8 cellular contexts compared by ENCODE assay signal in genomic region chr10:101840741-101841453, GRCh38. TPM values are rescaled to one million over a fixed set of nuclear protein-coding genes. Genes with fewer than 3 reads are reported as not detected.
DNase-seq lines count a peak whose midpoint lies in the region; ATAC-seq and TF ChIP-seq lines count a peak whose summit lies in the region.

No MANE protein-coding gene starts in this region.

- TF ChIP-seq POLR2A in esophagus squamous epithelium (IDR thresholded peaks at IDR 0.05): no peak

- DNase-seq in CD8-positive, alpha-beta T cell: peak; percentile 39 to 81 (median 66)
- DNase-seq in OCI-M1 (lab: John Stamatoyannopoulos, UW) (peak; percentile 95), activated T-helper 1 cell treated with Interleukin-2 at 50 U/mL for 16 hours (ENCODE audit: low read depth) (peak; percentile 63), esophagus squamous epithelium (lab: John Stamatoyannopoulos, UW) (no peak), myocyte (ENCODE audit: low read depth) (peak; percentile 80)
- peak; percentile 16 to 61 (median 46) for DNase-seq in stimulated activated naive CD4-positive, alpha-beta T cell (lab: John Stamatoyannopoulos, UW)

- H3K9me3 ChIP-seq in CD8-positive, alpha-beta T cell (ENCODE audit: low read length): no peaks in the 10 kb centered on the region
- H3K9me3 ChIP-seq in HUES48 (ENCODE audit: control insufficient read depth, insufficient read depth, low read length): no peaks in the 10 kb centered on the region
- H3K9me3 ChIP-seq in esophagus squamous epithelium: no peaks in the 10 kb centered on the region

- peaks cover 8% of the 10 kb centered on the region for H3K27me3 Mint-ChIP-seq in CD8-positive, alpha-beta T cell (ENCODE audit: low read depth)

- peak; percentile 44 for ATAC-seq in CD8-positive, alpha-beta T cell
- ATAC-seq in GM19468 (IDR thresholded peaks at IDR 0.05; ENCODE audit: extremely low read depth, unreplicated experiment): peak; percentile 71

- no peaks in the 10 kb centered on the region for H3K9me3 Mint-ChIP-seq in CD8-positive, alpha-beta T cell

- H3K4me1 Mint-ChIP-seq in CD8-positive, alpha-beta T cell (ENCODE audit: low read depth): peaks cover 48% of the 10 kb centered on the region

- H3K4me3 Mint-ChIP-seq in CD8-positive, alpha-beta T cell: peak overlapping the region; percentile 84

- H3K27me3 ChIP-seq in CD8-positive, alpha-beta T cell (ENCODE audit: insufficient read depth, low read length): no peaks in the 10 kb centered on the region
- H3K27me3 ChIP-seq in HUES48 (ENCODE audit: control insufficient read depth, insufficient read depth, low read length): peaks cover 21% of the 10 kb centered on the region
- H3K27me3 ChIP-seq in esophagus squamous epithelium: no peaks in the 10 kb centered on the region

- intact Hi-C loops in CD8-positive, alpha-beta T cell (cut with DNase I, micrococcal nuclease): loop anchor here (1.0 to 10.0 kb wide), 4 partner anchors 23 to 626 kb away; partner anchors contain the start of gene OGA (in 1 of the 2)
- intact Hi-C loops in esophagus squamous epithelium (cut with DNase I): loop anchor here (10.0 kb wide), 1 partner anchor 174 kb away; no protein-coding TSS in a partner anchor

- H3K27ac Mint-ChIP-seq in CD8-positive, alpha-beta T cell: no peak overlapping the region

- TF ChIP-seq CTCF in CD8-positive, alpha-beta T cell (IDR thresholded peaks at IDR 0.05): peak; percentile 84
- TF ChIP-seq CTCF in esophagus squamous epithelium (IDR thresholded peaks at IDR 0.05): peak; percentile 81 to 90 (median 86)

- H3K4me1 ChIP-seq in CD8-positive, alpha-beta T cell (ENCODE audit: insufficient read depth, low read length): peaks cover 38% of the 10 kb centered on the region
- H3K4me1 ChIP-seq in HUES48 (ENCODE audit: control insufficient read depth, insufficient read depth, low read length) (peaks cover 19% of the 10 kb centered on the region), esophagus squamous epithelium (peaks cover 23 to 49% (median 30%) of the 10 kb centered on the region in 3 donors)

- H3K4me3 ChIP-seq in CD8-positive, alpha-beta T cell (ENCODE audit: low read depth, low read length): peak overlapping the region; percentile 48
- peak overlapping the region; percentile 90 for H3K4me3 ChIP-seq in HUES48 (ENCODE audit: low read depth, low read length)
- peak overlapping the region in 3 of 4 donors; percentile 24 to 60 (median 41) for H3K4me3 ChIP-seq in esophagus squamous epithelium

- CTCF ChIA-PET in CD8-positive, alpha-beta T cell (lab: Charles Lee): interaction anchor here (0.6 to 7.3 kb wide), 49 partner anchors 7 to 331 kb away, joined by 3 to 43 read pairs (median 4); partner anchors contain the start of genes HPS6, NPM3 and OGA

- peaks cover 7% of the 10 kb centered on the region for H3K36me3 Mint-ChIP-seq in CD8-positive, alpha-beta T cell

- POLR2A ChIA-PET in CD8-positive, alpha-beta T cell (lab: Charles Lee): interaction anchor here (0.7 to 2.7 kb wide), 7 partner anchors 11 to 168 kb away, joined by 3 to 19 read pairs (median 3); partner anchors contain the start of genes NPM3 and OGA

- 10 to 20% methylated on average over 19 to 21 of the region's 46 CpGs for WGBS in esophagus squamous epithelium, 2 donors

- H3K36me3 ChIP-seq in CD8-positive, alpha-beta T cell (ENCODE audit: insufficient read depth, low read length): no peaks in the 10 kb centered on the region
- no peaks in the 10 kb centered on the region for H3K36me3 ChIP-seq in HUES48 (ENCODE audit: control insufficient read depth, insufficient read depth, low read length)
- peaks cover 0 to 9% (median 0%) of the 10 kb centered on the region in 3 donors for H3K36me3 ChIP-seq in esophagus squamous epithelium

- no peak overlapping the region for H3K27ac ChIP-seq in CD8-positive, alpha-beta T cell (ENCODE audit: low read depth, low read length)
- peak overlapping the region; percentile 54 for H3K27ac ChIP-seq in HUES48 (ENCODE audit: low read depth, low read length)
- no peak overlapping the region for H3K27ac ChIP-seq in esophagus squamous epithelium

- H3K9ac ChIP-seq in HUES48 (ENCODE audit: low read depth, low read length): no peak overlapping the region

RNA-seq across cellular contexts. Expression of gene KCNIP2, which starts 2.7 kb away (rescaled TPM):
- 1 to 10 TPM in 1 of 2 experiments, under 1 TPM in 1; 0.87 to 1.1 TPM for total RNA-seq in CD8-positive, alpha-beta T cell
- total RNA-seq in esophagus squamous epithelium (1 to 10 TPM in 2 of 4 donors, not detected in 2; 1.2 to 1.5 TPM), myocyte (0.45 and 0.83 TPM in 2 replicates)
- 2.0 TPM for polyA plus RNA-seq in myocyte (2012)

RNA-seq across cellular contexts. Expression of gene OGA, which starts 22.7 kb away (rescaled TPM):
- 100 to 1,000 TPM; 356 to 394 TPM for total RNA-seq in CD8-positive, alpha-beta T cell
- total RNA-seq in esophagus squamous epithelium (100 to 1,000 TPM in 1 of 4 donors, 10 to 100 TPM in 3; 44.2 to 121 (median 60.7) TPM), myocyte (77.9 and 89.4 TPM in 2 replicates)
- polyA plus RNA-seq in myocyte (2012): 53.8 TPM

RNA-seq across cellular contexts. Expression of gene NPM3, which starts 57.7 kb away (rescaled TPM):
- 10 to 100 TPM; 21.1 to 25.1 TPM for total RNA-seq in CD8-positive, alpha-beta T cell
- 10 to 100 TPM; 36.7 to 91.3 (median 52.2) TPM for total RNA-seq in esophagus squamous epithelium
- total RNA-seq in myocyte: 60.9 and 62.4 TPM in 2 replicates
- polyA plus RNA-seq in myocyte (2012): 60.3 TPM
